11 cellular contexts compared by ENCODE assay signal in the genomic region with DNA sequence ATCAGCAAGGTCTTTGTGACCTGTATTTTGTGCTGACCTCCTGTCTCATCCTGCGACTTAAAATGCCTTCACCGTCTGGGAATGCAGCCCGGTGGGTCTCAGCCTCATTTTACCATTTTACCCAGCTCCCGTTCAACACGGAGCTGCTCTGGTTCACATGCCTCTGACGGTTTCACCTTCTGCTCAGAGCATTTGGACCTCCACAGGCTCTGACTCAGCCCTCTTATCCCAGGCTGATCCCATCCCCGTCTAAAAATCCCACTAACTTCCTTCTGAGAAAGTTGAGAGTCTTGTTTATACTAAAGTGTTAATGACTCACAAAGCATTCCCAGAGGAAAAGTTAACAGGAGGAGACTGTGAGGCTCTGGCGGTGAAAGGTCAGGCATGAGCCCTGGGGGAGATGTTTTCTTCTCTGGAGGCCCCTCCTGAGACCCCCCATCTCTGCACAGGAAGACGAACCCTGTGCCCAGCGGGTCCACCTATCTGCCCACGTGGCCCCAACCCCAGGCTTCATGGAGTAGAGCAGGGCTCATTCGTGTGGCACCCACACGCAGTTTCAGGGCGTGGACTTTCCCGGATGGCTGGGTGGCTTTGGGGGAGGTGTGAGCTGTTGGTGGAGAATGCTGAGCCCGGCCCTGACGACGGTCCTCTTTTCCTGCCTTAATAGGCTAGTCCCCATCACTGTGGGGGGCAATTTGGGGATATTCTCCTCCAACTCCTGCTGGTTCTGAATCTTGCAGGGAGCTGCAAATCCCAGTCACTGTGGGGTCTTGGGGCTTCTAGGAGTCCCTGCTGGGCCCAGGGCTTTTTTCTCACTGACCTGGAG. TPM values are rescaled to one million over a fixed set of nuclear protein-coding genes. Genes with fewer than 3 reads are reported as not detected.
DNase-seq lines count a peak whose midpoint lies in the region; ATAC-seq, FAIRE-seq and TF ChIP-seq lines count a peak whose summit lies in the region.
"Had no signal": no experiment of that assay in that cellular context is flagged by ENCODE, and none has a peak within 500 bp of the region (broad histone marks: within the 10 kb centered on the region; RNA-seq: fewer than 3 reads in every experiment).

No MANE protein-coding gene starts in this region.

- peak; percentile 33 for FAIRE-seq in GM18507 (lab: Jason Lieb, UNC)

- WGBS in smooth muscle cell (ENCODE audit: low lambda C conversion rate) = 4% methylated on average over 18 of the region's 18 CpGs

- no peak overlapping the region for H3K27ac ChIP-seq in RWPE1
- H3K27ac ChIP-seq in smooth muscle cell (ENCODE audit: low read depth) = peak overlapping the region; percentile 93
- H3K27ac ChIP-seq: right atrium auricular region had no signal

- no peak overlapping the region for H2AFZ ChIP-seq in smooth muscle cell (ENCODE audit: low read depth)

- POLR2A ChIA-PET in RWPE1 (lab: Yijun Ruan, JAX; ENCODE audit: low non-redundant PET) = no interaction called here

- DNase-seq in GM18507 (ENCODE audit: extremely low spot score, insufficient read length, low read depth) (no peak), RWPE1 (ENCODE audit: low spot score) (peak; percentile 55), fibroblast of peridontal ligament (ENCODE audit: extremely low read depth) (peak; percentile 96), smooth muscle cell (lab: John Stamatoyannopoulos, UW; ENCODE audit: unreplicated experiment) (peak; percentile 31), UCSD-AML1 (lab: John Stamatoyannopoulos, UW; ENCODE audit: unreplicated experiment) (no peak)
- DNase-seq: activated CD8-positive, alpha-beta memory T cell treated with anti-CD3 and anti-CD28 coated beads for 24 hours; T-cell had no signal

- H4K20me1 ChIP-seq in smooth muscle cell (ENCODE audit: low read depth) = no peaks in the 10 kb centered on the region

- peaks cover 43% of the 10 kb centered on the region for H3K4me1 ChIP-seq in smooth muscle cell (ENCODE audit: low read depth)

- CTCF ChIA-PET in RWPE1 (lab: Yijun Ruan, JAX) = interaction anchor here (0.6 to 6.8 kb wide), 6 partner anchors 8 to 176 kb away, joined by 3 to 111 read pairs (median 4); partner anchors contain the start of gene YTHDF1

- ATAC-seq in HG03097 (IDR thresholded peaks at IDR 0.05; ENCODE audit: low FRiP score, unreplicated experiment) (no peak), HG03045 (IDR thresholded peaks at IDR 0.05; ENCODE audit: unreplicated experiment) (no peak)
- ATAC-seq: T-cell had no signal

- peak overlapping the region; percentile 65 for H3K9ac ChIP-seq in smooth muscle cell (ENCODE audit: low read depth)

- no peak overlapping the region for H3K4me3 ChIP-seq in smooth muscle cell
- H3K4me3 ChIP-seq: right atrium auricular region had no signal

- H3K4me2 ChIP-seq in smooth muscle cell = peak overlapping the region; percentile 65

- no peaks in the 10 kb centered on the region for H3K36me3 ChIP-seq in smooth muscle cell (ENCODE audit: low read depth)
- H3K36me3 ChIP-seq: right atrium auricular region had no signal

- H3F3A ChIP-seq in smooth muscle cell (ENCODE audit: low read depth) = peaks cover 16% of the 10 kb centered on the region

- TF ChIP-seq CTCF in RWPE1 (conservative IDR thresholded peaks at IDR 0.05; ENCODE audit: low read depth) = no peak
- no peak for TF ChIP-seq CTCF in smooth muscle cell (IDR thresholded peaks at IDR 0.05; ENCODE audit: borderline replicate concordance, insufficient read depth, poor library complexity, severe bottlenecking)

- H3K79me2 ChIP-seq in smooth muscle cell (ENCODE audit: low read depth) = no peaks in the 10 kb centered on the region

- no peaks in the 10 kb centered on the region for H3K9me3 ChIP-seq in smooth muscle cell (replicated peaks; ENCODE audit: low read depth)
- H3K9me3 ChIP-seq: right atrium auricular region had no signal

- no peaks in the 10 kb centered on the region for H3K27me3 ChIP-seq in smooth muscle cell (ENCODE audit: low read depth)
- H3K27me3 ChIP-seq: right atrium auricular region had no signal

RNA-seq across cellular contexts. Expression of gene BIRC7, which starts 3.3 kb away (rescaled TPM):
- 3.5 and 5.8 TPM in 2 replicates for total RNA-seq in smooth muscle cell
- 10.9 and 12.2 TPM in 2 replicates for polyA plus RNA-seq in smooth muscle cell
- total RNA-seq: right atrium auricular region, T-cell had no signal
- polyA plus RNA-seq: adipose tissue had no signal

RNA-seq across cellular contexts. Expression of gene YTHDF1, which starts 16.5 kb away (rescaled TPM):
- 25.3 and 28.2 TPM in 2 replicates for total RNA-seq in smooth muscle cell
- polyA plus RNA-seq in smooth muscle cell = 35.8 and 50.9 TPM in 2 replicates

RNA-seq across cellular contexts. Expression of gene NKAIN4, which starts 21.8 kb away (rescaled TPM):
- total RNA-seq in smooth muscle cell = 34.2 and 50.0 TPM in 2 replicates
- polyA plus RNA-seq in smooth muscle cell = 19.8 and 78.9 TPM in 2 replicates
- total RNA-seq: right atrium auricular region, T-cell had no signal

RNA-seq across cellular contexts. Expression of gene ARFGAP1, which starts 40.2 kb away (rescaled TPM):
- 100 and 101 TPM in 2 replicates for total RNA-seq in smooth muscle cell
- polyA plus RNA-seq in smooth muscle cell = 169 and 188 TPM in 2 replicates

Comparison
In these comparisons a context has a peak if more than half of its experiments do, and no peak if none do; other contexts are left out.
1. DNase-seq: peak in RWPE1 (single experiment), fibroblast of peridontal ligament (single experiment) and smooth muscle cell (single experiment); none in GM18507 (single experiment) and UCSD-AML1 (single experiment).